Comparison of ENCODE assay signal across 2 cellular contexts in genomic region chr1:89332461-89332860, GRCh38.
TF ChIP-seq lines count a peak whose summit lies in the region.

No MANE protein-coding gene starts in this region.

TF ChIP-seq in HEK293, 187 proteins besides CTCF, POLR2A, EP300 and RAD21 (continued from another document):
- TF ChIP-seq OVOL3 (tag by site-specific recombination; IDR thresholded peaks at IDR 0.05), result no peak
- no peak for TF ChIP-seq ZNF629 (tag by site-specific recombination; IDR thresholded peaks at IDR 0.05)
- 0 out of 2 replicates have a peak, but pooled peaks have one; percentile 18 for TF ChIP-seq SCRT2 (tag by site-specific recombination; IDR thresholded peaks at IDR 0.05)

TF ChIP-seq in H1, 55 proteins besides CTCF, POLR2A, EP300 and RAD21 (continued from another document):
- no peak for TF ChIP-seq CREB1 (IDR thresholded peaks at IDR 0.05)
